21 cellular contexts compared by ENCODE assay signal in the genomic region with DNA sequence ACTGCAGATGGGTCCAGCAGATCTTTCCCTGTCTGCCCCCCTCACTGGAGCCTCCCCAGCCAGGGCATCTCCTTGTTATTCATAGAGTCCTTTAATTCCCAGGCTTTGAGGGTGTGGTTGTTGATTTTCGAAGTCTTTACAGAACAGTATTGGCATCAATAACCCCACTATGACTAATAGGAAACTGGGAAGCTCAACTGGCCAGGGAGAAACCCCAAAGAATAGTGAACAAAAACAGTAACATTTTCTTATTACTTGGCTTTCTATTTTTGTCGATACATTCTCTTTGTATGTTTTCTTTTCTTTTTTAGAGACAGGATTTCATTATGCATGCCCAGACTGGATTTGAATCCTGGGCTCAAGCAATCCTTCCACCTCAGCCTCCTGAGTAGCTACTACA. TPM values are rescaled to one million over a fixed set of nuclear protein-coding genes. Genes with fewer than 3 reads are reported as not detected.
DNase-seq lines count a peak whose midpoint lies in the region; FAIRE-seq and TF ChIP-seq lines count a peak whose summit lies in the region.
"Had no signal": no experiment of that assay in that cellular context is flagged by ENCODE, and none has a peak within 500 bp of the region (broad histone marks: within the 10 kb centered on the region; RNA-seq: fewer than 3 reads in every experiment).

No MANE protein-coding gene starts in this region.

- peaks cover 0 to 4% of the 10 kb centered on the region in 2 donors for H3K4me1 ChIP-seq in esophagus (ENCODE audit: control insufficient read depth in 2 of 2, insufficient read depth in 2 of 2, low read length in 1 of 2)
- no peaks in the 10 kb centered on the region for H3K4me1 ChIP-seq in prostate gland (replicated peaks)

- intact Hi-C loops in prostate gland (cut with DNase I): no loop called here

- H3K36me3 ChIP-seq in MG63: peaks cover 82% of the 10 kb centered on the region
- peaks cover 0 to 8% of the 10 kb centered on the region in 2 donors for H3K36me3 ChIP-seq in esophagus (ENCODE audit: control insufficient read depth in 2 of 2, insufficient read depth in 2 of 2, low read length in 1 of 2)
- H3K36me3 ChIP-seq in prostate gland: no peaks in the 10 kb centered on the region
- H3K36me3 ChIP-seq: cardiac muscle cell had no signal

- H3K9me3 ChIP-seq in MG63: no peaks in the 10 kb centered on the region
- H3K9me3 ChIP-seq in esophagus (ENCODE audit: control insufficient read depth in 2 of 2, insufficient read depth in 1 of 2, low read depth in 1 of 2, low read length in 1 of 2): no peaks in the 10 kb centered on the region
- no peaks in the 10 kb centered on the region for H3K9me3 ChIP-seq in prostate gland
- H3K9me3 ChIP-seq: psoas muscle had no signal

- peak; percentile 34 for DNase-seq in AG08395 (ENCODE audit: low spot score)
- peak; percentile 37 for DNase-seq in MG63
- peak; percentile 14 to 73 for DNase-seq in lung microvascular endothelial cell (ENCODE audit: low read depth in 2 of 2)
- DNase-seq in iPS-NIHi7 (ENCODE audit: extremely low spot score): no peak
- DNase-seq in prostate gland (ENCODE audit: low spot score): no peak
- DNase-seq in GM12891 (ENCODE audit: insufficient read length, low spot score): no peak
- no peak for DNase-seq in ecto neural progenitor cell (ENCODE audit: low spot score)
- DNase-seq: activated CD4-positive, alpha-beta memory T cell treated with anti-CD3 and anti-CD28 coated beads for 36 hours; activated naive CD8-positive, alpha-beta T cell treated with anti-CD3 and anti-CD28 coated beads for 36 hours; activated T-cell treated with anti-CD3 and anti-CD28 coated beads, Interleukin-2, amount 50 U/mL, for 48 hours; MV-4-11; natural killer cell; NCI-H2029; NCI-H510A; psoas muscle; SHP77 treated with DMSO at 0.1 percent for 48 hours; trophoblast cell; WERI-Rb-1 had no signal

- peak overlapping the region; percentile 85 to 86 for H3K27ac ChIP-seq in esophagus (ENCODE audit: low read depth in 2 of 2, low read length in 1 of 2)
- H3K27ac ChIP-seq in prostate gland: peak overlapping the region in 1 of 2 donors; percentile 11
- H3K27ac ChIP-seq: cardiac muscle cell, psoas muscle, WERI-Rb-1 had no signal

- WGBS in esophagus, 2 donors: 47 to 54% methylated on average over 2 of the region's 2 CpGs
- 31% methylated on average over 2 of the region's 2 CpGs for WGBS in prostate gland

- H3K4me3 ChIP-seq in MG63: no peak overlapping the region
- H3K4me3 ChIP-seq in esophagus (ENCODE audit: low read depth in 1 of 2, low read length in 2 of 2): no peak overlapping the region
- no peak overlapping the region for H3K4me3 ChIP-seq in prostate gland
- H3K4me3 ChIP-seq: cardiac muscle cell, psoas muscle had no signal

- no peak for TF ChIP-seq CTCF in prostate gland (IDR thresholded peaks at IDR 0.05)

- TF ChIP-seq POLR2A in prostate gland (IDR thresholded peaks at IDR 0.05): no peak
- TF ChIP-seq POLR2A in GM12891 (IDR thresholded peaks at IDR 0.05; ENCODE audit: low read depth, low read length): no peak

- FAIRE-seq in GM12891 (lab: Jason Lieb, UNC): no peak

- H3K27me3 ChIP-seq in MG63 (no peaks in the 10 kb centered on the region), esophagus (ENCODE audit: control insufficient read depth in 1 of 2, insufficient read depth in 2 of 2, low read length in 2 of 2) (no peaks in the 10 kb centered on the region), prostate gland (replicated peaks; ENCODE audit: insufficient read depth) (no peaks in the 10 kb centered on the region)
- H3K27me3 ChIP-seq: cardiac muscle cell had no signal

TF ChIP-seq in GM12891, 5 proteins besides CTCF, POLR2A, EP300 and RAD21:
- no peak for TF ChIP-seq TAF1 (IDR thresholded peaks at IDR 0.05; ENCODE audit: low read depth, low read length)
- TF ChIP-seq SPI1 (IDR thresholded peaks at IDR 0.05; ENCODE audit: low read depth, low read length): no peak
- no peak for TF ChIP-seq POU2F2 (IDR thresholded peaks at IDR 0.05; ENCODE audit: low read depth, low read length)
- TF ChIP-seq POLR2AphosphoS5 (IDR thresholded peaks at IDR 0.05; ENCODE audit: low read depth, low read length): no peak
- TF ChIP-seq PAX5 (IDR thresholded peaks at IDR 0.05; ENCODE audit: insufficient read depth, low read length, severe bottlenecking): no peak

RNA-seq across cellular contexts. Expression of a gene that starts 57.9 kb away (rescaled TPM):
- total RNA-seq in MG63 (2014; rRNA removed; shearing (Covaris generic); ENCODE audit: low replicate concordance): 134 and 159 TPM in 2 replicates
- 1 to 10 TPM; 7.5 to 8.3 TPM for polyA plus RNA-seq in esophagus
- 36.6 and 43.3 TPM in 2 replicates for total RNA-seq in lung microvascular endothelial cell
- 10 to 100 TPM; 32.3 to 34.7 TPM for total RNA-seq in prostate gland
- polyA plus RNA-seq in GM12891 (2012; ENCODE audit: low read depth, missing spikeins): 6.5 TPM

RNA-seq across cellular contexts. Expression of a gene that starts 58.4 kb away (rescaled TPM):
- not detected in 2 replicates for total RNA-seq in MG63 (2014; rRNA removed; shearing (Covaris generic); ENCODE audit: low replicate concordance)
- under 1 TPM; 0.04 TPM for polyA plus RNA-seq in esophagus
- total RNA-seq in lung microvascular endothelial cell: not detected in 2 replicates
- 1 to 10 TPM in 1 of 2 donors, not detected in 1; 1.5 TPM for total RNA-seq in prostate gland
- polyA plus RNA-seq in GM12891 (2012; ENCODE audit: low read depth, missing spikeins): 0.03 TPM
- total RNA-seq: cardiac muscle cell, glomerular endothelial cell, psoas muscle had no signal

Comparison
In these comparisons a context has a peak if more than half of its experiments do, and no peak if none do; other contexts are left out.
1. DNase-seq: peak in AG08395 (single experiment), MG63 (single experiment) and lung microvascular endothelial cell (2 of 2); none in iPS-NIHi7 (single experiment), prostate gland (single experiment), GM12891 (single experiment) and ecto neural progenitor cell (single experiment).